Comparison of ENCODE assay signal across 7 cellular contexts in the genomic region with DNA sequence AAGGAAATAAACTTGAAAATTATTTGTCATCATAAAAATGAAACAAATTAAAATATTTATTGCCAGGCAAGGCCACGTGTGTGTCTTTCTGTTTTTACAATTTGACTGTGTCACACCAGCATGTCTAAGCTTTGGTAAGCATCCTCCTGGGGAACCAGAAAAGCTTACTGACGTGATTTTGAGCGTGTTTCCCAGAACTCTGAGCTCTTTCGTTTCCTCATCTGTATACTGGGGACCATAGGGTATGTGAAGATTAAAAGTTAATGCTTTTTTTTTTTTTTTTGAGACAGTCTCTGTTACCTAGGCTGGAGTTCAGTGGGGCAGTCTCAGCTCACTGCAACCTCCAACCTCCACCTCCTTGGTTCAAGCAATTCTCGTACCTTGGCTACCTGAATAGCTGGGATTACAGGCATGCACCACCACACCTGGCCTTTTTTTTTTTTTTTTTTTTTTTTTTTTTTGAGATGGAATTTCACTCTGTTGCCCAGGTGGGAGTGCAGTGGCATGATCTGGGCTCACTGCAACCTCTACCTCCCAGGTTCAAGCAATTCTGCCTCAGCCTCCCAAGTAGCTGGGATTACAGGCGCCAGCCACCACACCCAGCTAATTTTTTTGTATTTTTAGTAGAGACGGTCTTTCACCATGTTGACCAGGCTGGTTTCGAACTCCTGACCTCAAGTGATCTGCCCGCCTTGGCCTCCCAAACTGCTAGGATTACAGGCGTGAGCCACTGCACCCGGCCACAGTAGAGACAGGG. TPM values are rescaled to one million over a fixed set of nuclear protein-coding genes. Genes with fewer than 3 reads are reported as not detected.
A peak's percentile ranks its signal among the peaks of the same experiment; 100 is the strongest.
DNase-seq lines count a peak whose midpoint lies in the region; ATAC-seq, FAIRE-seq and TF ChIP-seq lines count a peak whose summit lies in the region.
"Not testable (repeated sequence)": the region's sequence is repeated elsewhere in the genome, so short reads cannot be mapped to it uniquely, and the experiment has no call there.

No MANE protein-coding gene starts in this region.

- FAIRE-seq in K562 (lab: Jason Lieb, UNC), result not testable (repeated sequence)

- not testable (repeated sequence) for H3K4me1 Mint-ChIP-seq in activated CD4-positive, alpha-beta memory T cell treated with anti-CD3 and anti-CD28 coated beads for 36 hours (ENCODE audit: low read depth); activated naive CD4-positive, alpha-beta T cell treated with anti-CD3 and anti-CD28 coated beads, Interleukin-2, amount 10 ng/mL, durations not matched to agents 7 days and 5 days; naive B cell

- peak; percentile 65 for TF ChIP-seq POLR2A in K562 (conservative IDR thresholded peaks at IDR 0.05)

- not testable (repeated sequence) for H3K9ac ChIP-seq in Karpas-422 (ENCODE audit: low read length); K562 (ENCODE audit: insufficient read depth in 1 of 2, low read depth in 2 of 2, low read length in 2 of 2)

- POLR2A ChIA-PET in GM10248 (lab: Yijun Ruan, JAX), result interaction anchor here (0.6 to 1.3 kb wide), 3 partner anchors 18 to 24 kb away, joined by 3 to 6 read pairs (median 5); no protein-coding TSS in a partner anchor
- POLR2A ChIA-PET in RWPE1 (lab: Yijun Ruan, JAX; ENCODE audit: low non-redundant PET); activated CD4-positive, alpha-beta memory T cell treated with anti-CD3 and anti-CD28 coated beads for 36 hours (lab: Charles Lee): not testable (repeated sequence)
- POLR2A ChIA-PET in K562 (lab: Yijun Ruan, JAX), result interaction anchor here (0.7 to 1.6 kb wide), 7 partner anchors 12 to 34 kb away, joined by 3 to 6 read pairs (median 4); a partner anchor contains a TSS

- CTCF ChIA-PET in GM10248 (lab: Yijun Ruan, JAX), result interaction anchor here (0.7 to 0.9 kb wide), 2 partner anchors 59 to 141 kb away, joined by 3 read pairs; no protein-coding TSS in a partner anchor
- CTCF ChIA-PET in RWPE1 (lab: Yijun Ruan, JAX), result interaction anchor here (0.7 kb wide), 1 partner anchor 11 kb away, joined by 6 read pairs; no protein-coding TSS in a partner anchor
- CTCF ChIA-PET in activated CD4-positive, alpha-beta memory T cell treated with anti-CD3 and anti-CD28 coated beads for 36 hours (lab: Charles Lee); K562 (lab: Yijun Ruan, JAX; ENCODE audit: low intra/inter-chr PET ratio): not testable (repeated sequence)
- CTCF ChIA-PET in activated naive CD4-positive, alpha-beta T cell treated with anti-CD3 and anti-CD28 coated beads, Interleukin-2, amount 10 ng/mL, durations not matched to agents 7 days and 5 days (lab: Charles Lee), result interaction anchor here (0.6 to 1.7 kb wide), 2 partner anchors 11 to 127 kb away, joined by 3 to 5 read pairs; no protein-coding TSS in a partner anchor

- TF ChIP-seq RAD21 in K562 (CRISPR knock-in tag; conservative IDR thresholded peaks at IDR 0.05 in 1 of 2, IDR thresholded peaks at IDR 0.05 in 1 of 2), result not testable (repeated sequence)

- TF ChIP-seq EP300 in K562 (IDR thresholded peaks at IDR 0.05; ENCODE audit: low read length), result not testable (repeated sequence)

- in situ Hi-C loops in K562 (cut with MboI), result not testable (repeated sequence)

- H3K9me3 Mint-ChIP-seq in activated CD4-positive, alpha-beta memory T cell treated with anti-CD3 and anti-CD28 coated beads for 36 hours; activated naive CD4-positive, alpha-beta T cell treated with anti-CD3 and anti-CD28 coated beads, Interleukin-2, amount 10 ng/mL, durations not matched to agents 7 days and 5 days; naive B cell: not testable (repeated sequence)

- not testable (repeated sequence) for H3K4me2 ChIP-seq in Karpas-422 (ENCODE audit: low read depth, low read length, poor library complexity, severe bottlenecking); K562 (ENCODE audit: insufficient read depth, low read length)

- H3K27me3 Mint-ChIP-seq in activated CD4-positive, alpha-beta memory T cell treated with anti-CD3 and anti-CD28 coated beads for 36 hours; activated naive CD4-positive, alpha-beta T cell treated with anti-CD3 and anti-CD28 coated beads, Interleukin-2, amount 10 ng/mL, durations not matched to agents 7 days and 5 days; naive B cell: not testable (repeated sequence)

- not testable (repeated sequence) for TF ChIP-seq CTCF in GM10248 (IDR thresholded peaks at IDR 0.05; ENCODE audit: control extremely low read depth, extremely low read depth, low read depth, missing control alignments); RWPE1 (conservative IDR thresholded peaks at IDR 0.05; ENCODE audit: low read depth); K562 (IDR thresholded peaks at IDR 0.05 in 2 of 3, conservative IDR thresholded peaks at IDR 0.05 in 1 of 3; ENCODE audit: insufficient read depth in 2 of 3, low read depth in 1 of 3, low read length in 3 of 3)

- H2AFZ ChIP-seq in Karpas-422 (ENCODE audit: low read length); K562 (ENCODE audit: low read depth, low read length): not testable (repeated sequence)

- ATAC-seq in K562 (peak; percentile 41), naive B cell (ENCODE audit: low read depth in 2 of 2) (peak; percentile 23 to 63)

- H3K27ac ChIP-seq in Karpas-422 (ENCODE audit: low read length); K562 (ENCODE audit: extremely low read depth, low read depth, low read length): not testable (repeated sequence)
- peak overlapping the region; percentile 17; the same call in 1 of the 2 replicates for H3K27ac ChIP-seq in RWPE1

- not testable (repeated sequence) for H3K4me1 ChIP-seq in Karpas-422 (ENCODE audit: low read length); K562 (replicated peaks in 1 of 2; ENCODE audit: control insufficient read depth in 2 of 2, insufficient read depth in 2 of 2, low read length in 2 of 2)

- H3K9me3 ChIP-seq in Karpas-422 (ENCODE audit: low read length); K562 (replicated peaks; ENCODE audit: control insufficient read depth, insufficient read depth, low read depth, low read length): not testable (repeated sequence)

- H3K79me2 ChIP-seq in Karpas-422 (ENCODE audit: low read length); K562 (ENCODE audit: control insufficient read depth, insufficient read depth, low read length): not testable (repeated sequence)

- WGBS in K562 (ENCODE audit: insufficient coverage, low coverage, missing lambda C conversion rate), result 74% methylated on average over 9 of the region's 11 CpGs

- H4K20me1 ChIP-seq in Karpas-422 (ENCODE audit: insufficient read depth, low read depth, low read length); K562 (replicated peaks; ENCODE audit: control insufficient read depth, insufficient read depth, low read length): not testable (repeated sequence)

- BruUV-seq in K562 (replicated peaks; lab: Mats Ljungman, UMichigan), result not testable (repeated sequence)

- not testable (repeated sequence) for H3K4me3 Mint-ChIP-seq in activated CD4-positive, alpha-beta memory T cell treated with anti-CD3 and anti-CD28 coated beads for 36 hours; activated naive CD4-positive, alpha-beta T cell treated with anti-CD3 and anti-CD28 coated beads, Interleukin-2, amount 10 ng/mL, durations not matched to agents 7 days and 5 days; naive B cell

- peak overlapping the region; percentile 65 for H3K27ac Mint-ChIP-seq in activated CD4-positive, alpha-beta memory T cell treated with anti-CD3 and anti-CD28 coated beads for 36 hours
- peak overlapping the region; percentile 49 for H3K27ac Mint-ChIP-seq in activated naive CD4-positive, alpha-beta T cell treated with anti-CD3 and anti-CD28 coated beads, Interleukin-2, amount 10 ng/mL, durations not matched to agents 7 days and 5 days
- peak overlapping the region in 3 of 6 donors; percentile 11 to 66 (median 29) for H3K27ac Mint-ChIP-seq in naive B cell

- H3K9me2 ChIP-seq in Karpas-422 (replicated peaks; ENCODE audit: insufficient read depth, low read length), result not testable (repeated sequence)

- not testable (repeated sequence) for H3K4me3 ChIP-seq in Karpas-422 (ENCODE audit: low read length); K562

- not testable (repeated sequence) for H3K36me3 ChIP-seq in Karpas-422 (ENCODE audit: insufficient read depth, low read length)
- peaks cover 41% of the 10 kb centered on the region for H3K36me3 ChIP-seq in K562 (ENCODE audit: control insufficient read depth, insufficient read depth, low read length)

- not testable (repeated sequence) for H3K27me3 ChIP-seq in Karpas-422 (ENCODE audit: low read length); K562 (ENCODE audit: control insufficient read depth in 2 of 2, insufficient read depth in 2 of 2, low read length in 2 of 2)

- DNase-seq in GM10248 (ENCODE audit: extremely low spot score) (peak; percentile 38), Karpas-422 (peak; percentile 48), K562 (ENCODE audit: extremely low read depth in 1 of 4, low spot score in 3 of 4) (peak in 1 of 4 experiments; percentile 3)
- not testable (repeated sequence) for DNase-seq in RWPE1 (ENCODE audit: low spot score); activated CD4-positive, alpha-beta memory T cell treated with anti-CD3 and anti-CD28 coated beads for 36 hours; activated naive CD4-positive, alpha-beta T cell treated with anti-CD3 and anti-CD28 coated beads, Interleukin-2, amount 10 ng/mL, durations not matched to agents 7 days and 5 days; naive B cell

- intact Hi-C loops in activated CD4-positive, alpha-beta memory T cell treated with anti-CD3 and anti-CD28 coated beads for 36 hours (cut with micrococcal nuclease); K562 (cut with micrococcal nuclease): not testable (repeated sequence)

- H3K9me1 ChIP-seq in K562 (ENCODE audit: control insufficient read depth, insufficient read depth, low read length), result not testable (repeated sequence)

- peaks cover 14% of the 10 kb centered on the region for H3K36me3 Mint-ChIP-seq in activated CD4-positive, alpha-beta memory T cell treated with anti-CD3 and anti-CD28 coated beads for 36 hours
- peaks cover 27% of the 10 kb centered on the region for H3K36me3 Mint-ChIP-seq in activated naive CD4-positive, alpha-beta T cell treated with anti-CD3 and anti-CD28 coated beads, Interleukin-2, amount 10 ng/mL, durations not matched to agents 7 days and 5 days
- not testable (repeated sequence) for H3K36me3 Mint-ChIP-seq in naive B cell

RNA-seq across cellular contexts. Expression of a gene that starts 25.5 kb away (rescaled TPM):
- 44.1 and 48.4 TPM in 2 replicates for total RNA-seq in Karpas-422 (2014; rRNA removed; shearing (Covaris generic); ENCODE audit: low replicate concordance)
- total RNA-seq in activated CD4-positive, alpha-beta memory T cell treated with anti-CD3 and anti-CD28 coated beads for 36 hours, result 10 to 100 TPM; 59.9 to 62.0 TPM
- 296 and 336 TPM in 2 replicates for total RNA-seq in K562 (2011; cell fraction: chromatin; rRNA removed; ENCODE audit: low replicate concordance)
- total RNA-seq in K562 (2011; cell fraction: nucleolus; rRNA removed), result 169 and 201 TPM in 2 replicates
- 216 and 245 TPM in 2 replicates for total RNA-seq in K562 (2011; cell fraction: nucleoplasm; rRNA removed)
- total RNA-seq in K562 (2014; rRNA removed) (153 and 165 TPM in 2 replicates), K562 (2014; rRNA removed; fragmentation: Illumina TruSeq; extraction: Trizol) (153 and 195 TPM in 2 replicates), K562 (2015; rRNA removed; fragmentation: Illumina TruSeq; extraction: Trizol) (133 and 136 TPM in 2 replicates), K562 (2021) (157 and 164 TPM in 2 replicates)
- polyA plus RNA-seq in K562 (2011; rRNA removed) (77.7 and 87.8 TPM in 2 replicates), K562 (2014; fragmentation: Illumina TruSeq; extraction: Trizol) (172 and 197 TPM in 2 replicates), K562 (2014; fragmentation: Nextera tagmentation; extraction: Ambion mirVana) (10 to 100 TPM; 20.7 to 30.1 TPM), K562 (2014; rRNA removed) (151 and 160 TPM in 2 replicates), naive B cell (ENCODE audit: low read depth in 6 of 6) (1 to 10 TPM in 3 of 6 donors, under 1 TPM in 3; 0.15 to 2.7 (median 1.4) TPM)
- 59.9 and 64.6 TPM in 2 replicates for polyA plus RNA-seq in K562 (2011; cell fraction: cytosol; rRNA removed)
- polyA plus RNA-seq in K562 (2011; cell fraction: nucleus; rRNA removed), result 179 and 218 TPM in 2 replicates
- 116 and 157 TPM in 2 replicates for polyA plus RNA-seq in K562 (2012)
- polyA minus RNA-seq in K562 (2011; rRNA and poly(A)+ RNA removed), result 69.2 and 78.0 TPM in 2 replicates
- 49.2 and 53.7 TPM in 2 replicates for polyA minus RNA-seq in K562 (2011; cell fraction: cytosol; rRNA and poly(A)+ RNA removed)
- 57.6 and 71.6 TPM in 2 replicates for polyA minus RNA-seq in K562 (2011; cell fraction: nucleus; rRNA and poly(A)+ RNA removed)

RNA-seq across cellular contexts. Expression of a gene that starts 27.0 kb away (rescaled TPM):
- 1.4 and 3.3 TPM in 2 replicates for total RNA-seq in Karpas-422 (2014; rRNA removed; shearing (Covaris generic); ENCODE audit: low replicate concordance)
- 10 to 100 TPM; 15.4 to 16.6 TPM for total RNA-seq in activated CD4-positive, alpha-beta memory T cell treated with anti-CD3 and anti-CD28 coated beads for 36 hours
- total RNA-seq in K562 (2011; cell fraction: chromatin; rRNA removed; ENCODE audit: low replicate concordance), result 1.4 and 2.2 TPM in 2 replicates
- 1.4 and 1.5 TPM in 2 replicates for total RNA-seq in K562 (2011; cell fraction: nucleolus; rRNA removed)
- total RNA-seq in K562 (2011; cell fraction: nucleoplasm; rRNA removed), result 1.8 and 2.7 TPM in 2 replicates
- total RNA-seq in K562 (2014; rRNA removed), result 5.6 and 6.2 TPM in 2 replicates
- 2.9 and 3.5 TPM in 2 replicates for total RNA-seq in K562 (2014; rRNA removed; fragmentation: Illumina TruSeq; extraction: Trizol)
- 4.6 and 5.0 TPM in 2 replicates for total RNA-seq in K562 (2015; rRNA removed; fragmentation: Illumina TruSeq; extraction: Trizol)
- total RNA-seq in K562 (2021), result 3.8 and 4.8 TPM in 2 replicates
- polyA plus RNA-seq in K562 (2011; rRNA removed), result 3.8 and 4.6 TPM in 2 replicates
- 2.4 and 2.6 TPM in 2 replicates for polyA plus RNA-seq in K562 (2011; cell fraction: cytosol; rRNA removed)
- polyA plus RNA-seq in K562 (2011; cell fraction: nucleus; rRNA removed), result 0.95 and 1.3 TPM in 2 replicates
- polyA plus RNA-seq in K562 (2012), result 4.9 and 8.8 TPM in 2 replicates
- 4.3 and 5.5 TPM in 2 replicates for polyA plus RNA-seq in K562 (2014; fragmentation: Illumina TruSeq; extraction: Trizol)
- polyA plus RNA-seq in K562 (2014; fragmentation: Nextera tagmentation; extraction: Ambion mirVana), result under 1 TPM; 0.61 to 0.73 TPM
- 5.8 and 5.9 TPM in 2 replicates for polyA plus RNA-seq in K562 (2014; rRNA removed)
- polyA minus RNA-seq in K562 (2011; rRNA and poly(A)+ RNA removed), result 1.7 and 2.4 TPM in 2 replicates
- polyA minus RNA-seq in K562 (2011; cell fraction: cytosol; rRNA and poly(A)+ RNA removed), result 1.5 and 1.8 TPM in 2 replicates
- 0.54 and 0.89 TPM in 2 replicates for polyA minus RNA-seq in K562 (2011; cell fraction: nucleus; rRNA and poly(A)+ RNA removed)
- polyA plus RNA-seq in naive B cell (ENCODE audit: low read depth in 6 of 6), result 1 to 10 TPM; 2.2 to 5.3 (median 4.8) TPM

RNA-seq across cellular contexts. Expression of a gene that starts 44.8 kb away (rescaled TPM):
- total RNA-seq in Karpas-422 (2014; rRNA removed; shearing (Covaris generic); ENCODE audit: low replicate concordance), result 31.5 and 31.7 TPM in 2 replicates
- total RNA-seq in activated CD4-positive, alpha-beta memory T cell treated with anti-CD3 and anti-CD28 coated beads for 36 hours, result 10 to 100 TPM; 49.9 to 50.6 TPM
- total RNA-seq in K562 (2011; cell fraction: chromatin; rRNA removed; ENCODE audit: low replicate concordance), result 19.8 and 69.2 TPM in 2 replicates
- total RNA-seq in K562 (2011; cell fraction: nucleolus; rRNA removed), result 11.7 and 13.8 TPM in 2 replicates
- total RNA-seq in K562 (2011; cell fraction: nucleoplasm; rRNA removed), result 27.0 and 42.9 TPM in 2 replicates
- 28.4 and 35.9 TPM in 2 replicates for total RNA-seq in K562 (2014; rRNA removed)
- total RNA-seq in K562 (2014; rRNA removed; fragmentation: Illumina TruSeq; extraction: Trizol), result 68.1 and 84.1 TPM in 2 replicates
- 56.7 and 61.7 TPM in 2 replicates for total RNA-seq in K562 (2015; rRNA removed; fragmentation: Illumina TruSeq; extraction: Trizol)
- total RNA-seq in K562 (2021), result 73.7 and 77.1 TPM in 2 replicates
- polyA plus RNA-seq in K562 (2011; rRNA removed), result 22.8 and 31.2 TPM in 2 replicates
- 7.1 and 13.2 TPM in 2 replicates for polyA plus RNA-seq in K562 (2011; cell fraction: cytosol; rRNA removed)
- polyA plus RNA-seq in K562 (2011; cell fraction: nucleus; rRNA removed), result 11.2 and 12.7 TPM in 2 replicates
- polyA plus RNA-seq in K562 (2012), result 17.7 and 32.6 TPM in 2 replicates
- 36.3 and 38.4 TPM in 2 replicates for polyA plus RNA-seq in K562 (2014; fragmentation: Illumina TruSeq; extraction: Trizol)
- polyA plus RNA-seq in K562 (2014; fragmentation: Nextera tagmentation; extraction: Ambion mirVana), result 10 to 100 TPM; 14.9 to 25.6 TPM
- polyA plus RNA-seq in K562 (2014; rRNA removed), result 21.1 and 23.9 TPM in 2 replicates
- 111 and 113 TPM in 2 replicates for polyA minus RNA-seq in K562 (2011; rRNA and poly(A)+ RNA removed)
- polyA minus RNA-seq in K562 (2011; cell fraction: cytosol; rRNA and poly(A)+ RNA removed), result 40.2 and 42.4 TPM in 2 replicates
- polyA minus RNA-seq in K562 (2011; cell fraction: nucleus; rRNA and poly(A)+ RNA removed), result 8.6 and 19.5 TPM in 2 replicates
- polyA plus RNA-seq in naive B cell (ENCODE audit: low read depth in 6 of 6), result 10 to 100 TPM; 17.2 to 30.6 (median 24.1) TPM

RNA-seq across cellular contexts. Expression of a gene that starts 48.5 kb away (rescaled TPM):
- total RNA-seq in Karpas-422 (2014; rRNA removed; shearing (Covaris generic); ENCODE audit: low replicate concordance), result 12.6 and 25.3 TPM in 2 replicates
- 10 to 100 TPM; 28.6 to 30.6 TPM for total RNA-seq in activated CD4-positive, alpha-beta memory T cell treated with anti-CD3 and anti-CD28 coated beads for 36 hours
- 97.2 and 98.0 TPM in 2 replicates for total RNA-seq in K562 (2011; cell fraction: chromatin; rRNA removed; ENCODE audit: low replicate concordance)
- 59.7 and 66.3 TPM in 2 replicates for total RNA-seq in K562 (2011; cell fraction: nucleolus; rRNA removed)
- 90.6 and 134 TPM in 2 replicates for total RNA-seq in K562 (2011; cell fraction: nucleoplasm; rRNA removed)
- 24.5 and 26.0 TPM in 2 replicates for total RNA-seq in K562 (2014; rRNA removed)
- total RNA-seq in K562 (2014; rRNA removed; fragmentation: Illumina TruSeq; extraction: Trizol), result 25.5 and 25.8 TPM in 2 replicates
- 28.1 and 31.9 TPM in 2 replicates for total RNA-seq in K562 (2015; rRNA removed; fragmentation: Illumina TruSeq; extraction: Trizol)
- 12.8 and 17.7 TPM in 2 replicates for total RNA-seq in K562 (2021)
- polyA plus RNA-seq in K562 (2011; rRNA removed), result 17.5 and 21.8 TPM in 2 replicates
- polyA plus RNA-seq in K562 (2011; cell fraction: cytosol; rRNA removed), result 15.6 and 19.9 TPM in 2 replicates
- 25.4 and 37.5 TPM in 2 replicates for polyA plus RNA-seq in K562 (2011; cell fraction: nucleus; rRNA removed)
- 23.3 and 32.3 TPM in 2 replicates for polyA plus RNA-seq in K562 (2012)
- polyA plus RNA-seq in K562 (2014; fragmentation: Illumina TruSeq; extraction: Trizol), result 29.1 and 33.7 TPM in 2 replicates
- polyA plus RNA-seq in K562 (2014; fragmentation: Nextera tagmentation; extraction: Ambion mirVana), result 10 to 100 TPM; 19.5 to 41.0 TPM
- 31.8 and 42.0 TPM in 2 replicates for polyA plus RNA-seq in K562 (2014; rRNA removed)
- polyA minus RNA-seq in K562 (2011; rRNA and poly(A)+ RNA removed), result 16.6 and 17.8 TPM in 2 replicates
- polyA minus RNA-seq in K562 (2011; cell fraction: cytosol; rRNA and poly(A)+ RNA removed), result 10.6 and 10.9 TPM in 2 replicates
- 16.2 and 20.1 TPM in 2 replicates for polyA minus RNA-seq in K562 (2011; cell fraction: nucleus; rRNA and poly(A)+ RNA removed)
- 10 to 100 TPM; 18.0 to 29.1 (median 28.4) TPM for polyA plus RNA-seq in naive B cell (ENCODE audit: low read depth in 6 of 6)
